In genomic region chr17:47850692-47851573, GRCh38 we compare ENCODE assay signal across 9 cellular contexts. TPM values are rescaled to one million over a fixed set of nuclear protein-coding genes. Genes with fewer than 3 reads are reported as not detected.
A peak's percentile ranks its signal among the peaks of the same experiment; 100 is the strongest.
DNase-seq lines count a peak whose midpoint lies in the region; ATAC-seq and TF ChIP-seq lines count a peak whose summit lies in the region.
"Had no signal": no experiment of that assay in that cellular context is flagged by ENCODE, and none has a peak within 500 bp of the region (broad histone marks: within the 10 kb centered on the region; RNA-seq: fewer than 3 reads in every experiment).

SP6 (minus strand) TSS chr17:47851163; CDS start chr17:47848429, 2,734 bp downstream.

- peak within 1 kb of the TSS; percentile 58 to 88 (median 74) for H3K4me3 Mint-ChIP-seq in naive thymus-derived CD8-positive, alpha-beta T cell

- H3K27me3 Mint-ChIP-seq in naive thymus-derived CD8-positive, alpha-beta T cell, result peaks cover 51 to 93% (median 75%) of the 10 kb centered on the region in 5 donors

- in situ Hi-C loops in GM23248 (cut with MboI), result no loop called here

- H3K4me1 Mint-ChIP-seq in naive thymus-derived CD8-positive, alpha-beta T cell, result peaks cover 15 to 48% (median 23%) of the 10 kb centered on the region in 4 donors

- WGBS in GM23248 (ENCODE audit: low coverage in 1 of 2, low lambda C conversion rate in 2 of 2, missing lambda C conversion rate in 2 of 2), 2 experiments, result 14 to 16% methylated on average over 45 to 59 of the region's 71 CpGs

- H3F3A ChIP-seq in GM23248 (ENCODE audit: insufficient read depth), result no peaks in the 10 kb centered on the region

- H3K9me2 ChIP-seq in GM23248 (ENCODE audit: insufficient read depth), result no peaks in the 10 kb centered on the region

- H4K20me1 ChIP-seq in GM23248 (ENCODE audit: insufficient read depth), result no peaks in the 10 kb centered on the region

- no peaks in the 10 kb centered on the region for H3K9me3 Mint-ChIP-seq in naive thymus-derived CD8-positive, alpha-beta T cell

- H3K4me2 ChIP-seq in GM23248 (ENCODE audit: unreplicated experiment), result peak within 1 kb of the TSS; percentile 39

- H3K79me2 ChIP-seq in GM23248 (ENCODE audit: insufficient read depth), result no peaks in the 10 kb centered on the region

- peak; percentile 89 for DNase-seq in GM23248
- DNase-seq in NCI-H345 (lab: John Stamatoyannopoulos, UW), result peak; percentile 71
- peak; percentile 78 for DNase-seq in activated CD8-positive, alpha-beta memory T cell treated with anti-CD3 and anti-CD28 coated beads, Interleukin-2, amount 50 U/mL, for 4 hours
- no peak for DNase-seq in epithelial cell of proximal tubule (ENCODE audit: low read depth)
- DNase-seq in naive thymus-derived CD8-positive, alpha-beta T cell, result peak; percentile 30 to 73 (median 42)
- DNase-seq in stimulated activated naive CD4-positive, alpha-beta T cell treated with Interleukin-2 at 50 U/mL for 16 hours (lab: John Stamatoyannopoulos, UW), result peak; percentile 67

- H3K4me3 ChIP-seq in GM23248 (peak within 1 kb of the TSS; percentile 57), epithelial cell of proximal tubule (ENCODE audit: low read depth, low read length) (peak within 1 kb of the TSS; percentile 56)
- H3K4me3 ChIP-seq: SK-N-MC had no signal

- H3K4me1 ChIP-seq in GM23248 (ENCODE audit: insufficient read depth), result peaks cover 4% of the 10 kb centered on the region; the same call in 1 of the 2 replicates

- H3K9ac ChIP-seq in GM23248, result no peak within 1 kb of the TSS

- H3K36me3 Mint-ChIP-seq in naive thymus-derived CD8-positive, alpha-beta T cell, result no peaks in the 10 kb centered on the region

- POLR2A ChIA-PET in naive thymus-derived CD8-positive, alpha-beta T cell (lab: Charles Lee), result interaction anchor here (0.6 to 15.9 kb wide), 4 partner anchors 15 to 42 kb away, joined by 3 to 203 read pairs (median 3); partner anchors contain the start of genes LRRC46, MRPL10 and SP2

- no peaks in the 10 kb centered on the region for H3K36me3 ChIP-seq in GM23248 (ENCODE audit: low read depth)

- no peaks in the 10 kb centered on the region for H3K9me3 ChIP-seq in GM23248 (ENCODE audit: low read depth)

- H3K27ac Mint-ChIP-seq in naive thymus-derived CD8-positive, alpha-beta T cell, result peak within 1 kb of the TSS in 3 of 10 donors; percentile 11 to 37 (median 19)

- H2AFZ ChIP-seq in GM23248, result peak within 1 kb of the TSS; percentile 78

- TF ChIP-seq CTCF in epithelial cell of proximal tubule (conservative IDR thresholded peaks at IDR 0.05; ENCODE audit: low read depth, low read length), result peak; percentile 28

- peak; percentile 75 to 94 for ATAC-seq in naive thymus-derived CD8-positive, alpha-beta T cell
- ATAC-seq in GM21390 (IDR thresholded peaks at IDR 0.05; ENCODE audit: unreplicated experiment), result no peak
- no peak for ATAC-seq in GM18861 (IDR thresholded peaks at IDR 0.05; ENCODE audit: unreplicated experiment)

- no peak within 1 kb of the TSS for H3K27ac ChIP-seq in GM23248
- H3K27ac ChIP-seq: SK-N-MC had no signal

- peaks cover 52% of the 10 kb centered on the region for H3K27me3 ChIP-seq in GM23248 (replicated peaks; ENCODE audit: insufficient read depth)

RNA-seq across cellular contexts. Expression of gene SP6, which starts in this region (rescaled TPM):
- not detected in 2 replicates for total RNA-seq in GM23248 (2014; rRNA removed; shearing (Covaris generic))
- polyA plus RNA-seq in GM23248 (2016; fragmentation: Nextera tagmentation; extraction: Ambion mirVana), result not detected in 2 replicates
- 1.8 and 2.0 TPM in 2 replicates for total RNA-seq in epithelial cell of proximal tubule
- total RNA-seq in naive thymus-derived CD8-positive, alpha-beta T cell, result under 1 TPM; 0.16 to 0.33 TPM
- polyA plus RNA-seq in naive thymus-derived CD8-positive, alpha-beta T cell, result under 1 TPM in 1 of 3 donors, not detected in 2; 0.13 TPM

Comparison
In these comparisons a context has a peak if more than half of its experiments do, and no peak if none do; other contexts are left out.
1. Peak in DNase-seq, H3K4me3 ChIP-seq and H3K4me2 ChIP-seq in GM23248; RNA of the gene not detected or under 1 TPM.
2. Peak in DNase-seq and ATAC-seq in naive thymus-derived CD8-positive, alpha-beta T cell; RNA of the gene not detected or under 1 TPM.